14 cellular contexts compared by ENCODE assay signal in genomic region chr11:67410369-67410831, GRCh38. TPM values are rescaled to one million over a fixed set of nuclear protein-coding genes. Genes with fewer than 3 reads are reported as not detected.
DNase-seq lines count a peak whose midpoint lies in the region; ATAC-seq and TF ChIP-seq lines count a peak whose summit lies in the region.
"Had no signal": no experiment of that assay in that cellular context is flagged by ENCODE, and none has a peak within 500 bp of the region (broad histone marks: within the 10 kb centered on the region; RNA-seq: fewer than 3 reads in every experiment).

No MANE protein-coding gene starts in this region.

- no peak for TF ChIP-seq CTCF in nephron progenitor cell (IDR thresholded peaks at IDR 0.05)

- peaks cover 80% of the 10 kb centered on the region for H3K4me1 Mint-ChIP-seq in activated CD4-positive, alpha-beta T cell treated with anti-CD3 and anti-CD28 coated beads, Interleukin-2, amount 10 ng/mL, durations not matched to agents 7 days and 5 days
- H3K4me1 Mint-ChIP-seq in activated CD4-positive, alpha-beta memory T cell treated with anti-CD3 and anti-CD28 coated beads, Interleukin-2, amount 10 ng/mL, durations not matched to agents 7 days and 5 days = peaks cover 76% of the 10 kb centered on the region
- peaks cover 88 to 90% of the 10 kb centered on the region in 2 donors for H3K4me1 Mint-ChIP-seq in immature natural killer cell
- peaks cover 88% of the 10 kb centered on the region for H3K4me1 Mint-ChIP-seq in stimulated activated naive CD8-positive, alpha-beta T cell treated with anti-CD3 and anti-CD28 coated beads, Interleukin-15, amount 100 ng/mL, for 72 hours
- peaks cover 36% of the 10 kb centered on the region for H3K4me1 Mint-ChIP-seq in nephron progenitor cell

- POLR2A ChIA-PET in activated CD4-positive, alpha-beta T cell treated with anti-CD3 and anti-CD28 coated beads, Interleukin-2, amount 10 ng/mL, durations not matched to agents 7 days and 5 days (lab: Charles Lee) = interaction anchor here (1.2 kb wide), 1 partner anchor 10 kb away, joined by 5 read pairs; no protein-coding TSS in a partner anchor
- POLR2A ChIA-PET in activated CD4-positive, alpha-beta memory T cell treated with anti-CD3 and anti-CD28 coated beads, Interleukin-2, amount 10 ng/mL, durations not matched to agents 7 days and 5 days (lab: Charles Lee) = interaction anchor here (3.0 to 11.7 kb wide), 4 partner anchors 8 to 27 kb away, joined by 16 to 155 read pairs (median 33); partner anchors contain the start of genes PPP1CA, PTPRCAP, RPS6KB2 and TBC1D10C

- peak overlapping the region; percentile 79 for H3K4me3 Mint-ChIP-seq in activated CD4-positive, alpha-beta T cell treated with anti-CD3 and anti-CD28 coated beads, Interleukin-2, amount 10 ng/mL, durations not matched to agents 7 days and 5 days
- H3K4me3 Mint-ChIP-seq in activated CD4-positive, alpha-beta memory T cell treated with anti-CD3 and anti-CD28 coated beads, Interleukin-2, amount 10 ng/mL, durations not matched to agents 7 days and 5 days = peak overlapping the region; percentile 84
- H3K4me3 Mint-ChIP-seq in immature natural killer cell = peak overlapping the region; percentile 86 to 95 (median 89)
- H3K4me3 Mint-ChIP-seq in stimulated activated naive CD8-positive, alpha-beta T cell treated with anti-CD3 and anti-CD28 coated beads, Interleukin-15, amount 100 ng/mL, for 72 hours = peak overlapping the region; percentile 95 to 98
- H3K4me3 Mint-ChIP-seq in nephron progenitor cell = no peak overlapping the region

- no peak for DNase-seq in activated CD4-positive, alpha-beta T cell treated with anti-CD3 and anti-CD28 coated beads, Interleukin-2, amount 10 ng/mL, durations not matched to agents 7 days and 5 days
- DNase-seq in activated CD4-positive, alpha-beta T cell treated with anti-CD3 and anti-CD28 coated beads for 4 hours = no peak
- DNase-seq in activated CD4-positive, alpha-beta memory T cell treated with anti-CD3 and anti-CD28 coated beads, Interleukin-2, amount 10 ng/mL, durations not matched to agents 7 days and 5 days = no peak
- DNase-seq in immature natural killer cell = no peak
- DNase-seq in stimulated activated naive CD8-positive, alpha-beta T cell treated with anti-CD3 and anti-CD28 coated beads, Interleukin-15, amount 100 ng/mL, for 72 hours = no peak
- DNase-seq in NCI-H2227 treated with DMSO at 0.1 percent for 48 hours (lab: John Stamatoyannopoulos, UW) = no peak
- DNase-seq in AML-193 (lab: John Stamatoyannopoulos, UW) = no peak
- no peak for DNase-seq in nephron progenitor cell
- DNase-seq: DMS79, erythroblast, NCI-H2081 treated with DMSO at 0.1 percent for 48 hours, trophoblast cell had no signal

- H3K27ac Mint-ChIP-seq in activated CD4-positive, alpha-beta T cell treated with anti-CD3 and anti-CD28 coated beads, Interleukin-2, amount 10 ng/mL, durations not matched to agents 7 days and 5 days = peak overlapping the region; percentile 94
- peak overlapping the region; percentile 92 for H3K27ac Mint-ChIP-seq in activated CD4-positive, alpha-beta memory T cell treated with anti-CD3 and anti-CD28 coated beads, Interleukin-2, amount 10 ng/mL, durations not matched to agents 7 days and 5 days
- H3K27ac Mint-ChIP-seq in immature natural killer cell (peak overlapping the region; percentile 79 to 98 (median 95)), nephron progenitor cell (no peak overlapping the region)
- peak overlapping the region; percentile 87 to 93 for H3K27ac Mint-ChIP-seq in stimulated activated naive CD8-positive, alpha-beta T cell treated with anti-CD3 and anti-CD28 coated beads, Interleukin-15, amount 100 ng/mL, for 72 hours

- H3K27me3 Mint-ChIP-seq in activated CD4-positive, alpha-beta T cell treated with anti-CD3 and anti-CD28 coated beads, Interleukin-2, amount 10 ng/mL, durations not matched to agents 7 days and 5 days = peaks cover 1% of the 10 kb centered on the region
- H3K27me3 Mint-ChIP-seq in activated CD4-positive, alpha-beta memory T cell treated with anti-CD3 and anti-CD28 coated beads, Interleukin-2, amount 10 ng/mL, durations not matched to agents 7 days and 5 days = peaks cover 6% of the 10 kb centered on the region
- peaks cover 2 to 15% (median 3%) of the 10 kb centered on the region in 3 donors for H3K27me3 Mint-ChIP-seq in immature natural killer cell (ENCODE audit: low read depth in 3 of 3)
- H3K27me3 Mint-ChIP-seq in stimulated activated naive CD8-positive, alpha-beta T cell treated with anti-CD3 and anti-CD28 coated beads, Interleukin-15, amount 100 ng/mL, for 72 hours = no peaks in the 10 kb centered on the region
- H3K27me3 Mint-ChIP-seq in nephron progenitor cell (ENCODE audit: low read depth, poor library complexity) = peaks cover 38% of the 10 kb centered on the region

- H3K9me3 Mint-ChIP-seq in activated CD4-positive, alpha-beta T cell treated with anti-CD3 and anti-CD28 coated beads, Interleukin-2, amount 10 ng/mL, durations not matched to agents 7 days and 5 days = no peaks in the 10 kb centered on the region
- H3K9me3 Mint-ChIP-seq in activated CD4-positive, alpha-beta memory T cell treated with anti-CD3 and anti-CD28 coated beads, Interleukin-2, amount 10 ng/mL, durations not matched to agents 7 days and 5 days = no peaks in the 10 kb centered on the region
- H3K9me3 Mint-ChIP-seq in immature natural killer cell = no peaks in the 10 kb centered on the region
- no peaks in the 10 kb centered on the region for H3K9me3 Mint-ChIP-seq in stimulated activated naive CD8-positive, alpha-beta T cell treated with anti-CD3 and anti-CD28 coated beads, Interleukin-15, amount 100 ng/mL, for 72 hours
- no peaks in the 10 kb centered on the region for H3K9me3 Mint-ChIP-seq in nephron progenitor cell

- peaks cover 52% of the 10 kb centered on the region for H3K36me3 Mint-ChIP-seq in activated CD4-positive, alpha-beta T cell treated with anti-CD3 and anti-CD28 coated beads, Interleukin-2, amount 10 ng/mL, durations not matched to agents 7 days and 5 days (ENCODE audit: low read depth)
- H3K36me3 Mint-ChIP-seq in activated CD4-positive, alpha-beta memory T cell treated with anti-CD3 and anti-CD28 coated beads, Interleukin-2, amount 10 ng/mL, durations not matched to agents 7 days and 5 days (ENCODE audit: low read depth) = peaks cover 53% of the 10 kb centered on the region
- H3K36me3 Mint-ChIP-seq in immature natural killer cell (peaks cover 0 to 11% (median 5%) of the 10 kb centered on the region in 3 donors), nephron progenitor cell (ENCODE audit: low read depth) (no peaks in the 10 kb centered on the region)

- ATAC-seq in stimulated activated naive CD8-positive, alpha-beta T cell treated with anti-CD3 and anti-CD28 coated beads, Interleukin-15, amount 100 ng/mL, for 72 hours = no peak

- CTCF ChIA-PET in activated CD4-positive, alpha-beta T cell treated with anti-CD3 and anti-CD28 coated beads, Interleukin-2, amount 10 ng/mL, durations not matched to agents 7 days and 5 days (lab: Charles Lee) = no interaction called here
- CTCF ChIA-PET in activated CD4-positive, alpha-beta memory T cell treated with anti-CD3 and anti-CD28 coated beads, Interleukin-2, amount 10 ng/mL, durations not matched to agents 7 days and 5 days (lab: Charles Lee) = no interaction called here

RNA-seq across cellular contexts. Expression of gene CARNS1, which starts 5.1 kb away (rescaled TPM):
- total RNA-seq in activated CD4-positive, alpha-beta T cell treated with anti-CD3 and anti-CD28 coated beads, Interleukin-2, amount 10 ng/mL, durations not matched to agents 7 days and 5 days = 1 to 10 TPM; 1.2 to 1.9 TPM
- total RNA-seq in activated CD4-positive, alpha-beta memory T cell treated with anti-CD3 and anti-CD28 coated beads, Interleukin-2, amount 10 ng/mL, durations not matched to agents 7 days and 5 days = 1 to 10 TPM in 1 of 2 experiments, under 1 TPM in 1; 0.76 to 1.1 TPM
- 1 to 10 TPM; 1.9 to 3.4 (median 2.7) TPM for polyA plus RNA-seq in immature natural killer cell

RNA-seq across cellular contexts. Expression of gene TBC1D10C, which starts 6.5 kb away (rescaled TPM):
- 100 to 1,000 TPM; 256 to 323 TPM for total RNA-seq in activated CD4-positive, alpha-beta T cell treated with anti-CD3 and anti-CD28 coated beads, Interleukin-2, amount 10 ng/mL, durations not matched to agents 7 days and 5 days
- 100 to 1,000 TPM; 285 to 310 TPM for total RNA-seq in activated CD4-positive, alpha-beta memory T cell treated with anti-CD3 and anti-CD28 coated beads, Interleukin-2, amount 10 ng/mL, durations not matched to agents 7 days and 5 days
- polyA plus RNA-seq in immature natural killer cell = 100 to 1,000 TPM; 396 to 531 (median 451) TPM
- total RNA-seq: A673, LHCN-M2 had no signal

RNA-seq across cellular contexts. Expression of gene PPP1CA, which starts 8.7 kb away (rescaled TPM):
- 100 to 1,000 TPM; 301 to 331 TPM for total RNA-seq in activated CD4-positive, alpha-beta T cell treated with anti-CD3 and anti-CD28 coated beads, Interleukin-2, amount 10 ng/mL, durations not matched to agents 7 days and 5 days
- 100 to 1,000 TPM; 308 to 315 TPM for total RNA-seq in activated CD4-positive, alpha-beta memory T cell treated with anti-CD3 and anti-CD28 coated beads, Interleukin-2, amount 10 ng/mL, durations not matched to agents 7 days and 5 days
- polyA plus RNA-seq in immature natural killer cell = 1,000 to 10,000 TPM in 1 of 3 donors, 100 to 1,000 TPM in 2; 830 to 1,276 (median 950) TPM

RNA-seq across cellular contexts. Expression of gene RPS6KB2, which starts 17.9 kb away (rescaled TPM):
- 10 to 100 TPM; 57.5 to 68.1 TPM for total RNA-seq in activated CD4-positive, alpha-beta T cell treated with anti-CD3 and anti-CD28 coated beads, Interleukin-2, amount 10 ng/mL, durations not matched to agents 7 days and 5 days
- 10 to 100 TPM; 56.9 to 57.1 TPM for total RNA-seq in activated CD4-positive, alpha-beta memory T cell treated with anti-CD3 and anti-CD28 coated beads, Interleukin-2, amount 10 ng/mL, durations not matched to agents 7 days and 5 days
- 10 to 100 TPM; 71.5 to 96.5 (median 74.9) TPM for polyA plus RNA-seq in immature natural killer cell

RNA-seq across cellular contexts. Expression of gene RAD9A, which starts 18.6 kb away (rescaled TPM):
- 10 to 100 TPM; 49.3 to 53.7 TPM for total RNA-seq in activated CD4-positive, alpha-beta T cell treated with anti-CD3 and anti-CD28 coated beads, Interleukin-2, amount 10 ng/mL, durations not matched to agents 7 days and 5 days
- 10 to 100 TPM; 48.0 to 53.9 TPM for total RNA-seq in activated CD4-positive, alpha-beta memory T cell treated with anti-CD3 and anti-CD28 coated beads, Interleukin-2, amount 10 ng/mL, durations not matched to agents 7 days and 5 days
- 10 to 100 TPM; 10.2 to 12.8 (median 11.6) TPM for polyA plus RNA-seq in immature natural killer cell
